In genomic region chr5:179161901-179162300, GRCh38 we compare ENCODE assay signal across 29 cellular contexts.
"Had no signal": no experiment of that assay in that cellular context is flagged by ENCODE, and none has a peak within 500 bp of the region (broad histone marks: within the 10 kb centered on the region; RNA-seq: fewer than 3 reads in every experiment).

No MANE protein-coding gene starts in this region.

- DNase-seq: activated CD4-positive, alpha-beta memory T cell treated with anti-CD3 and anti-CD28 coated beads for 36 hours; activated CD4-positive, alpha-beta T cell treated with anti-CD3 and anti-CD28 coated beads for 48 hours; activated naive CD4-positive, alpha-beta T cell; activated T-cell treated with anti-CD3 and anti-CD28 coated beads, Interleukin-2, amount 50 U/mL, for 72 hours; adrenal gland; cerebellar nuclear complex; effector memory CD4-positive, alpha-beta T cell; erythroblast; glutamatergic neuron; nephron progenitor cell; retina; SK-N-SH; stimulated activated CD4-positive, alpha-beta T cell treated with anti-CD3 and anti-CD28 coated beads, Interleukin-2, amount 100 ng/mL, for 48 hours; stimulated activated naive CD4-positive, alpha-beta T cell treated with Interleukin-2 at 50 U/mL for 16 hours; SW 1271; T-helper 9 cell; transverse colon had no signal

- H3K9ac ChIP-seq: SK-N-SH had no signal

- H3K36me3 ChIP-seq: adrenal gland, gastrocnemius medialis, neutrophil, ovary, prostate gland, transverse colon had no signal

- H3K27ac ChIP-seq: adrenal gland, body of pancreas, coronary artery, dorsolateral prefrontal cortex, gastrocnemius medialis, hepatocyte, neutrophil, ovary, prostate gland, transverse colon, VCaP had no signal

- H3K27me3 ChIP-seq: adrenal gland, body of pancreas, dorsolateral prefrontal cortex, gastrocnemius medialis, hepatocyte, ovary, transverse colon had no signal

- H3K4me2 ChIP-seq: hepatocyte, SK-N-SH had no signal

- H3K4me3 ChIP-seq: adrenal gland, body of pancreas, coronary artery, dorsolateral prefrontal cortex, gastrocnemius medialis, hepatocyte, lung, ovary, prostate gland, transverse colon had no signal

- H3K4me1 ChIP-seq: gastrocnemius medialis, prostate gland had no signal

- H3K79me2 ChIP-seq: hepatocyte had no signal

- ATAC-seq: activated CD4-positive, CD25-positive, alpha-beta regulatory T cell treated with anti-CD3 and anti-CD28 coated beads, Interleukin-2, amount 50 U/mL, for 24 hours; activated naive CD4-positive, alpha-beta T cell treated with anti-CD3 and anti-CD28 coated beads, Interleukin-2, amount 50 U/mL, for 72 hours; activated T-cell treated with anti-CD3 and anti-CD28 coated beads, Interleukin-2, amount 50 U/mL, for 72 hours; body of pancreas; gastrocnemius medialis had no signal

- H3K9me3 ChIP-seq: adrenal gland, body of pancreas, gastrocnemius medialis, neutrophil, ovary, prostate gland, SK-N-SH, transverse colon had no signal

- H3K9me2 ChIP-seq: SK-N-SH had no signal

- H2AFZ ChIP-seq: hepatocyte had no signal
